Comparison of ENCODE assay signal across 10 cellular contexts in the genomic region with DNA sequence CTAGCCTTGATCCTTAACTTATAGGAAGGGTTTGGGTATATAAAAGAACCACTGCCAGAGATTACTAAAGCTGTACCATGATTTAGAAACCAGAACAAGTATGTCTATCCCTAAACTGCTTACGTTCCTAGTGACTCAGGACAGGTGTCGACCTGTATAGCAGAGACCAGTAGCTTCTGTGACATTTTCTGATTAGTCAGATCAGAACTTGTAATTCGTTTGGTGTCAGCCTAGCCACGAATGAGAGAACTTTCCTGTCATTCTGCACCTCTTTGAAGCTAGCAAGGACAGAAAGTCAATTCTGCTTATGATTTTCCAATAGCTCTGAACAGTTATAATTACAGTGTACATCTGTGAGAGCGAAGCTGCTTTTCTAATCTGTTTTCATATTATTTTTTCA. TPM values are rescaled to one million over a fixed set of nuclear protein-coding genes. Genes with fewer than 3 reads are reported as not detected.
DNase-seq lines count a peak whose midpoint lies in the region; ATAC-seq, FAIRE-seq and TF ChIP-seq lines count a peak whose summit lies in the region.
"Had no signal": no experiment of that assay in that cellular context is flagged by ENCODE, and none has a peak within 500 bp of the region (broad histone marks: within the 10 kb centered on the region; RNA-seq: fewer than 3 reads in every experiment).

No MANE protein-coding gene starts in this region.

- WGBS in K562 (ENCODE audit: insufficient coverage, low coverage, missing lambda C conversion rate), result 34% methylated on average over 5 of the region's 5 CpGs

- intact Hi-C loops in K562 (cut with micrococcal nuclease), result no loop called here

- H3K27ac ChIP-seq in K562 (ENCODE audit: extremely low read depth, low read depth, low read length), result peak overlapping the region; percentile 57

- H2AFZ ChIP-seq in K562 (ENCODE audit: low read depth, low read length), result peak overlapping the region; percentile 33

- H3K36me3 ChIP-seq in K562 (ENCODE audit: control insufficient read depth, insufficient read depth, low read length), result no peaks in the 10 kb centered on the region

- H3K9me3 ChIP-seq in K562 (replicated peaks; ENCODE audit: control insufficient read depth, insufficient read depth, low read depth, low read length), result peaks cover 5% of the 10 kb centered on the region; the same call in 1 of the 2 replicates

- H3K4me3 ChIP-seq in K562, result no peak overlapping the region

- CTCF ChIA-PET in K562 (lab: Yijun Ruan, JAX; ENCODE audit: low intra/inter-chr PET ratio), result no interaction called here

- no peak for TF ChIP-seq POLR2A in K562 (conservative IDR thresholded peaks at IDR 0.05)

- BruUV-seq in K562 (replicated peaks; lab: Mats Ljungman, UMichigan), result no TSS peak

- FAIRE-seq in K562 (lab: Jason Lieb, UNC), result no peak

- peak overlapping the region in 1 of 2 experiments; percentile 49; a peak in 2 of 4 replicates for H3K9ac ChIP-seq in K562 (ENCODE audit: insufficient read depth in 1 of 2, low read depth in 2 of 2, low read length in 2 of 2)

- H3K9me1 ChIP-seq in K562 (ENCODE audit: control insufficient read depth, insufficient read depth, low read length), result no peaks in the 10 kb centered on the region

- TF ChIP-seq RAD21 in K562 (CRISPR knock-in tag; conservative IDR thresholded peaks at IDR 0.05 in 1 of 2, IDR thresholded peaks at IDR 0.05 in 1 of 2), result no peak

- H4K20me1 ChIP-seq in K562 (replicated peaks; ENCODE audit: control insufficient read depth, insufficient read depth, low read length), result no peaks in the 10 kb centered on the region

- TF ChIP-seq CTCF in GM10266 (IDR thresholded peaks at IDR 0.05; ENCODE audit: control insufficient read depth, insufficient read depth, low read depth, missing control alignments), result no peak
- TF ChIP-seq CTCF in K562 (IDR thresholded peaks at IDR 0.05 in 2 of 3, conservative IDR thresholded peaks at IDR 0.05 in 1 of 3; ENCODE audit: insufficient read depth in 2 of 3, low read depth in 1 of 3, low read length in 3 of 3), result no peak

- peak; percentile 95 for ATAC-seq in HG03025 (IDR thresholded peaks at IDR 0.05; ENCODE audit: low FRiP score, unreplicated experiment)
- ATAC-seq in K562, result peak; percentile 17; the same call in 2 of the 3 replicates

- POLR2A ChIA-PET in K562 (lab: Yijun Ruan, JAX), result interaction anchor here (1.4 kb wide), 1 partner anchor 10 kb away, joined by 6 read pairs; no protein-coding TSS in a partner anchor

- no peaks in the 10 kb centered on the region; the same call in 2 of the 3 replicates for H3K79me2 ChIP-seq in K562 (ENCODE audit: control insufficient read depth, insufficient read depth, low read length)

- H3K4me2 ChIP-seq in K562 (ENCODE audit: insufficient read depth, low read length), result no peak overlapping the region

- DNase-seq in GM10266 (ENCODE audit: extremely low spot score) (peak; percentile 55), GM19240 (ENCODE audit: insufficient read length, low spot score) (peak; percentile 41), K562 (ENCODE audit: extremely low read depth in 1 of 4, low spot score in 3 of 4) (no peak), COR-L47 (lab: John Stamatoyannopoulos, UW) (no peak), NCI-H82 (lab: John Stamatoyannopoulos, UW) (no peak), COLO829 (ENCODE audit: low spot score) (no peak), HUDEP-2 (lab: John Stamatoyannopoulos, UW; ENCODE audit: unreplicated experiment in 76 of 76) (no peak)
- DNase-seq: DMS79, Karpas-422 had no signal

- in situ Hi-C loops in K562 (cut with MboI), result no loop called here

- H3K4me1 ChIP-seq in K562 (replicated peaks in 1 of 2; ENCODE audit: control insufficient read depth in 2 of 2, insufficient read depth in 2 of 2, low read length in 2 of 2), result peaks cover 5 to 51% of the 10 kb centered on the region in 2 experiments

- TF ChIP-seq EP300 in K562 (IDR thresholded peaks at IDR 0.05; ENCODE audit: low read length), result no peak

- H3K27me3 ChIP-seq in K562 (ENCODE audit: control insufficient read depth in 2 of 2, insufficient read depth in 2 of 2, low read length in 2 of 2), result no peaks in the 10 kb centered on the region

TF ChIP-seq in K562, 482 proteins besides CTCF, POLR2A, EP300 and RAD21:
- no peak for TF ChIP-seq JUNB (CRISPR knock-in tag; conservative IDR thresholded peaks at IDR 0.05)
- no peak for TF ChIP-seq FUS (optimal IDR thresholded peaks at IDR 0.05; ENCODE audit: low read depth, low read length)
- TF ChIP-seq KHSRP (IDR thresholded peaks at IDR 0.05), result no peak
- no peak for TF ChIP-seq POLR3G (IDR thresholded peaks at IDR 0.05; ENCODE audit: extremely low read depth, insufficient read length, insufficient replicate concordance)

RNA-seq across cellular contexts. Expression of a gene that starts 39.5 kb away (rescaled TPM):
- not detected in 2 replicates for total RNA-seq in K562 (2011; cell fraction: chromatin; rRNA removed; ENCODE audit: low replicate concordance)
- not detected in 2 replicates for total RNA-seq in K562 (2011; cell fraction: nucleolus; rRNA removed)
- total RNA-seq in K562 (2011; cell fraction: nucleoplasm; rRNA removed), result not detected in 2 replicates
- total RNA-seq in K562 (2014; rRNA removed), result not detected in 2 replicates
- not detected in 2 replicates for total RNA-seq in K562 (2014; rRNA removed; fragmentation: Illumina TruSeq; extraction: Trizol)
- not detected in 2 replicates for total RNA-seq in K562 (2015; rRNA removed; fragmentation: Illumina TruSeq; extraction: Trizol)
- total RNA-seq in K562 (2021), result not detected in 2 replicates
- not detected in 2 replicates for polyA plus RNA-seq in K562 (2011; rRNA removed)
- not detected in 2 replicates for polyA plus RNA-seq in K562 (2011; cell fraction: cytosol; rRNA removed)
- polyA plus RNA-seq in K562 (2011; cell fraction: nucleus; rRNA removed), result 0.07 TPM in 1 of 2 replicates, not detected in the other
- polyA plus RNA-seq in K562 (2012), result not detected in 2 replicates
- polyA plus RNA-seq in K562 (2014; fragmentation: Illumina TruSeq; extraction: Trizol), result not detected in 2 replicates
- polyA plus RNA-seq in K562 (2014; fragmentation: Nextera tagmentation; extraction: Ambion mirVana), result not detected
- polyA plus RNA-seq in K562 (2014; rRNA removed), result not detected in 2 replicates
- polyA minus RNA-seq in K562 (2011; rRNA and poly(A)+ RNA removed), result not detected in 2 replicates
- polyA minus RNA-seq in K562 (2011; cell fraction: cytosol; rRNA and poly(A)+ RNA removed), result not detected in 2 replicates
- polyA minus RNA-seq in K562 (2011; cell fraction: nucleus; rRNA and poly(A)+ RNA removed), result not detected in 2 replicates

Comparison
In these comparisons a context has a peak if more than half of its experiments do, and no peak if none do; other contexts are left out.
1. DNase-seq: peak in GM10266 (single experiment) and GM19240 (single experiment); none in K562 (0 of 4), COR-L47 (single experiment), NCI-H82 (single experiment), COLO829 (single experiment) and HUDEP-2 (0 of 76).